ENCODE assay signal across 28 cellular contexts in the genomic region with DNA sequence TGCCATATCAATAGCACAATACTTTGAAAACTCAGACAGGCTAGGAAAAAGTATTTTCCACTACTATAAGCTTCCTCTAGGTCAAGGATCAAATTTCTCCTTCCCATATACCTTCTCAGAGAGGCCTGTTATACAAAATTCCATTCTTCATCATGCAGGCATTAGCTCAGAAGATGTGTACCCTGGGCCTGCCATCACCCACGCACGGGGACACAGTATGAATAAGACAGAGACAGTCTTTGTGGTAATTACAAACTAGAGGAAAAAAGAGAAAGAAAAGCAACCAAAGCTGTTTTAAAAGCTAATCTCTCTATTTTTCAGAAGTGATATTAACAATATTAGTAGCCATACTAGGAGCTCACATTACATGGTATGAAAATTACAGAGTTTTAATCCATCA.
DNase-seq lines count a peak whose midpoint lies in the region; ATAC-seq, FAIRE-seq and TF ChIP-seq lines count a peak whose summit lies in the region.
"Had no signal": no experiment of that assay in that cellular context is flagged by ENCODE, and none has a peak within 500 bp of the region (broad histone marks: within the 10 kb centered on the region; RNA-seq: fewer than 3 reads in every experiment).

No MANE protein-coding gene starts in this region.

- H3K79me2 ChIP-seq in astrocyte (ENCODE audit: insufficient read depth, low read length) = no peaks in the 10 kb centered on the region
- no peaks in the 10 kb centered on the region for H3K79me2 ChIP-seq in osteoblast (ENCODE audit: insufficient read depth, low read length)

- no peak overlapping the region for H3K27ac ChIP-seq in astrocyte (ENCODE audit: low read depth, low read length)
- H3K27ac ChIP-seq in substantia nigra (ENCODE audit: low read depth, low read length, poor library complexity, severe bottlenecking) = no peak overlapping the region
- no peak overlapping the region for H3K27ac ChIP-seq in osteoblast (ENCODE audit: low read depth, low read length)
- H3K27ac ChIP-seq: ascending aorta, neutrophil, vagina had no signal

- peak; percentile 59 for DNase-seq in activated CD4-positive, alpha-beta T cell treated with anti-CD3 and anti-CD28 coated beads for 48 hours
- DNase-seq in activated CD4-positive, alpha-beta T cell treated with anti-CD3 and anti-CD28 coated beads for 1 hour = no peak
- peak; percentile 31 for DNase-seq in astrocyte (ENCODE audit: low read depth)
- DNase-seq in stimulated activated CD4-positive, alpha-beta T cell treated with anti-CD3 and anti-CD28 coated beads, TNF-alpha, amount 100 ng/mL, for 24 hours (ENCODE audit: low read depth in 3 of 3) = peak in 2 of 3 experiments; percentile 5 to 22
- no peak for DNase-seq in substantia nigra (lab: John Stamatoyannopoulos, UW)
- no peak for DNase-seq in osteoblast (ENCODE audit: insufficient read length, low spot score, missing footprints)
- DNase-seq: activated gamma-delta T cell, Caco-2, DND-41, erythroblast, islet precursor cell, mucosa of descending colon, NCI-H1930, NCI-H226, NCI-H82, PC-3, SIG-M5, small intestine had no signal

- H3K27me3 ChIP-seq in astrocyte (ENCODE audit: insufficient read depth, low read length) = no peaks in the 10 kb centered on the region
- no peaks in the 10 kb centered on the region for H3K27me3 ChIP-seq in osteoblast (ENCODE audit: insufficient read depth, low read length)
- H3K27me3 ChIP-seq: ascending aorta, neutrophil, vagina had no signal

- peaks cover 1% of the 10 kb centered on the region for H3K9me3 Mint-ChIP-seq in astrocyte (ENCODE audit: unreplicated experiment)

- H2AFZ ChIP-seq in astrocyte (ENCODE audit: low read depth, low read length) (no peak overlapping the region), osteoblast (ENCODE audit: low read length) (no peak overlapping the region)

- no peak overlapping the region for H3K4me2 ChIP-seq in astrocyte (ENCODE audit: low read length)
- no peak overlapping the region for H3K4me2 ChIP-seq in osteoblast (ENCODE audit: insufficient read depth, low read length)

- H4K20me1 ChIP-seq in astrocyte (ENCODE audit: insufficient read depth, low read length) (no peaks in the 10 kb centered on the region), osteoblast (ENCODE audit: insufficient read depth, low read length) (no peaks in the 10 kb centered on the region)

- H3K4me1 ChIP-seq in astrocyte (ENCODE audit: insufficient read depth, low read length) (peaks cover 12% of the 10 kb centered on the region), osteoblast (ENCODE audit: insufficient read depth, low read length) (no peaks in the 10 kb centered on the region)
- H3K4me1 ChIP-seq: ascending aorta, Caco-2, vagina had no signal

- H3K4me3 Mint-ChIP-seq in astrocyte (ENCODE audit: unreplicated experiment) = no peak overlapping the region
- H3K4me3 Mint-ChIP-seq: B cell had no signal

- no peaks in the 10 kb centered on the region for H3K36me3 ChIP-seq in astrocyte (ENCODE audit: insufficient read depth, low read length)
- no peaks in the 10 kb centered on the region for H3K36me3 ChIP-seq in osteoblast (ENCODE audit: insufficient read depth, low read length)
- H3K36me3 ChIP-seq: ascending aorta, neutrophil, vagina had no signal

- H3K9ac ChIP-seq in astrocyte (ENCODE audit: low read length) = no peak overlapping the region

- no peak overlapping the region for H3K27ac Mint-ChIP-seq in astrocyte (ENCODE audit: unreplicated experiment)
- H3K27ac Mint-ChIP-seq: B cell had no signal

- no peaks in the 10 kb centered on the region for H3K27me3 Mint-ChIP-seq in astrocyte (ENCODE audit: low read depth, unreplicated experiment)
- H3K27me3 Mint-ChIP-seq: B cell had no signal

- peak; percentile 37 for ATAC-seq in GM18868 (IDR thresholded peaks at IDR 0.05; ENCODE audit: unreplicated experiment)
- ATAC-seq in HG03342 (IDR thresholded peaks at IDR 0.05; ENCODE audit: unreplicated experiment) = no peak
- ATAC-seq: mucosa of descending colon, PC-3 had no signal

- H3K9me3 ChIP-seq in astrocyte (ENCODE audit: insufficient read depth, low read depth, low read length) (no peaks in the 10 kb centered on the region), osteoblast (ENCODE audit: low read depth, low read length) (no peaks in the 10 kb centered on the region)
- H3K9me3 ChIP-seq: ascending aorta, mucosa of descending colon, neutrophil, vagina had no signal

- peaks cover 25% of the 10 kb centered on the region for H3K4me1 Mint-ChIP-seq in astrocyte (ENCODE audit: low read depth, unreplicated experiment)

- H3K4me3 ChIP-seq in astrocyte (ENCODE audit: insufficient read depth, low read depth, low read length) (no peak overlapping the region), osteoblast (ENCODE audit: insufficient read depth, low read length) (no peak overlapping the region)
- H3K4me3 ChIP-seq: ascending aorta, mucosa of descending colon, vagina had no signal

- peaks cover 2% of the 10 kb centered on the region for H3K36me3 Mint-ChIP-seq in astrocyte (ENCODE audit: low read depth, unreplicated experiment)

- TF ChIP-seq CTCF in astrocyte (IDR thresholded peaks at IDR 0.05; ENCODE audit: insufficient read depth, low read depth, low read length) = no peak
- TF ChIP-seq CTCF in osteoblast (IDR thresholded peaks at IDR 0.05; ENCODE audit: extremely low read depth, low read depth, low read length) = no peak

- FAIRE-seq in astrocyte (lab: Jason Lieb, UNC) = no peak
- FAIRE-seq: A204.1, frontal cortex, H54, HTR-8/SVneo had no signal

Comparison
In these comparisons a context has a peak if more than half of its experiments do, and no peak if none do; other contexts are left out.
1. DNase-seq: peak in activated CD4-positive, alpha-beta T cell treated with anti-CD3 and anti-CD28 coated beads for 48 hours (single experiment), astrocyte (single experiment) and stimulated activated CD4-positive, alpha-beta T cell treated with anti-CD3 and anti-CD28 coated beads, TNF-alpha, amount 100 ng/mL, for 24 hours (2 of 3); none in activated CD4-positive, alpha-beta T cell treated with anti-CD3 and anti-CD28 coated beads for 1 hour (single experiment), substantia nigra (0 of 49) and osteoblast (single experiment).